Comparison of ENCODE assay signal across 16 cellular contexts in the genomic region with DNA sequence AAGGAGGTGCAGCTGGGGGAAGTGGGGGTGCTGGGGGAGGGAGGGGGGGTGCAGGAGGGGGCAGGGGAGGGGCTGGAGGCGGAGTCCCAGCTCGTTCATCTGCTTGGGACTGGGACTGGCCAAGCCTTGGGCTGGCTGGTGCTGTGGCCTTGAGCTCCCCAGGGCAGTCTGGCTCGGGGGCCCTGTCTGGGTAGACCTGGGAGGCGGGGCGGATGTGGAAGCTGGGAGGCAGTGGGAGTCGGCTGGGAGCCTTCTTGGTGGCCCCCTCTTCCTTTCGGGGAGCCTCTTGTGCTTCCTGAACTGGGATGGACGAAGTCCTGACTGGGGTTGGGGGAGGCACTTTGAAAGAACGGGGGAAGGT. TPM values are rescaled to one million over a fixed set of nuclear protein-coding genes. Genes with fewer than 3 reads are reported as not detected.
DNase-seq lines count a peak whose midpoint lies in the region; ATAC-seq, FAIRE-seq and TF ChIP-seq lines count a peak whose summit lies in the region.
"Had no signal": no experiment of that assay in that cellular context is flagged by ENCODE, and none has a peak within 500 bp of the region (broad histone marks: within the 10 kb centered on the region; RNA-seq: fewer than 3 reads in every experiment).

No MANE protein-coding gene starts in this region.

- H4K20me1 ChIP-seq in Karpas-422 (ENCODE audit: insufficient read depth, low read depth, low read length) (no peaks in the 10 kb centered on the region), K562 (replicated peaks; ENCODE audit: control insufficient read depth, insufficient read depth, low read length) (no peaks in the 10 kb centered on the region)
- H4K20me1 ChIP-seq: BLaER1 had no signal

- in situ Hi-C loops in K562 (cut with MboI), result no loop called here

- no peak for TF ChIP-seq RAD21 in K562 (CRISPR knock-in tag; conservative IDR thresholded peaks at IDR 0.05 in 1 of 2, IDR thresholded peaks at IDR 0.05 in 1 of 2)

- WGBS in right cardiac atrium, result 78% methylated on average over 9 of the region's 9 CpGs
- 52% methylated on average over 5 of the region's 9 CpGs for WGBS in K562 (ENCODE audit: insufficient coverage, low coverage, missing lambda C conversion rate)
- WGBS in pancreas, 2 donors, result 52 to 76% methylated on average over 7 to 9 of the region's 9 CpGs

- H3K9me3 ChIP-seq in right cardiac atrium (ENCODE audit: control insufficient read depth, low read length), result no peaks in the 10 kb centered on the region
- no peaks in the 10 kb centered on the region for H3K9me3 ChIP-seq in Karpas-422 (ENCODE audit: low read length)
- peaks cover 7% of the 10 kb centered on the region; the same call in 1 of the 2 replicates for H3K9me3 ChIP-seq in K562 (replicated peaks; ENCODE audit: control insufficient read depth, insufficient read depth, low read depth, low read length)
- no peaks in the 10 kb centered on the region for H3K9me3 ChIP-seq in pancreas
- H3K9me3 ChIP-seq: BLaER1 had no signal

- TF ChIP-seq EP300 in K562 (IDR thresholded peaks at IDR 0.05; ENCODE audit: low read length), result no peak

- POLR2A ChIA-PET in K562 (lab: Yijun Ruan, JAX), result interaction anchor here (0.6 to 6.1 kb wide), 6 partner anchors 10 to 125 kb away, joined by 3 to 42 read pairs (median 4); no protein-coding TSS in a partner anchor

- H3K9ac ChIP-seq in Karpas-422 (ENCODE audit: low read length), result no peak overlapping the region
- no peak overlapping the region; a peak in 1 of 4 replicates for H3K9ac ChIP-seq in K562 (ENCODE audit: insufficient read depth in 1 of 2, low read depth in 2 of 2, low read length in 2 of 2)
- H3K9ac ChIP-seq: BLaER1 had no signal

- BruUV-seq in K562 (replicated peaks; lab: Mats Ljungman, UMichigan), result no TSS peak

- ATAC-seq in Right ventricle myocardium inferior (no peak), right cardiac atrium (no peak), K562 (no peak), pancreas (peak in 3 of 4 donors; percentile 47 to 90 (median 70)), sciatic nerve (no peak), HG02588 (IDR thresholded peaks at IDR 0.05; ENCODE audit: unreplicated experiment) (no peak)
- ATAC-seq: GM23338 had no signal

- no peak for FAIRE-seq in K562 (lab: Jason Lieb, UNC)
- FAIRE-seq in pancreas (lab: Jason Lieb, UNC), result no peak

- CTCF ChIA-PET in K562 (lab: Yijun Ruan, JAX; ENCODE audit: low intra/inter-chr PET ratio), result no interaction called here

- H3K4me3 ChIP-seq in right cardiac atrium (ENCODE audit: low read length) (no peak overlapping the region), Karpas-422 (ENCODE audit: low read length) (no peak overlapping the region), K562 (no peak overlapping the region), pancreas (no peak overlapping the region)
- H3K4me3 ChIP-seq: BLaER1, GM23338 had no signal

- H3K27me3 ChIP-seq in right cardiac atrium (ENCODE audit: control insufficient read depth, insufficient read depth) (no peaks in the 10 kb centered on the region), Karpas-422 (ENCODE audit: low read length) (no peaks in the 10 kb centered on the region), K562 (ENCODE audit: control insufficient read depth in 2 of 2, insufficient read depth in 2 of 2, low read length in 2 of 2) (peaks cover 3 to 8% of the 10 kb centered on the region in 2 experiments; a peak in 2 of 5 replicates), pancreas (no peaks in the 10 kb centered on the region)

- TF ChIP-seq CTCF in K562 (IDR thresholded peaks at IDR 0.05 in 2 of 3, conservative IDR thresholded peaks at IDR 0.05 in 1 of 3; ENCODE audit: insufficient read depth in 2 of 3, low read depth in 1 of 3, low read length in 3 of 3) (no peak), pancreas (IDR thresholded peaks at IDR 0.05) (no peak)

- H3K4me2 ChIP-seq in Karpas-422 (ENCODE audit: low read depth, low read length, poor library complexity, severe bottlenecking) (no peak overlapping the region), K562 (ENCODE audit: insufficient read depth, low read length) (no peak overlapping the region)
- H3K4me2 ChIP-seq: BLaER1, GM23338 had no signal

- H3K9me1 ChIP-seq in K562 (ENCODE audit: control insufficient read depth, insufficient read depth, low read length), result no peaks in the 10 kb centered on the region

- intact Hi-C loops in Right ventricle myocardium inferior (cut with DNase I), result no loop called here
- intact Hi-C loops in right cardiac atrium (cut with DNase I), result no loop called here
- intact Hi-C loops in K562 (cut with micrococcal nuclease), result loop anchor here (10.0 kb wide), 1 partner anchor 108 kb away; the partner anchor contains the start of gene MRPS10
- intact Hi-C loops in pancreas (cut with DNase I), result no loop called here
- intact Hi-C loops in sciatic nerve (cut with DNase I), result no loop called here

- H3K27ac ChIP-seq in right cardiac atrium (ENCODE audit: low read length) (no peak overlapping the region), Karpas-422 (ENCODE audit: low read length) (no peak overlapping the region), K562 (ENCODE audit: extremely low read depth, low read depth, low read length) (no peak overlapping the region), pancreas (peak overlapping the region in 1 of 4 donors; percentile 51)
- H3K27ac ChIP-seq: 22Rv1, BLaER1 had no signal

- H3K36me3 ChIP-seq in Karpas-422 (ENCODE audit: insufficient read depth, low read length), result no peaks in the 10 kb centered on the region
- H3K36me3 ChIP-seq in K562 (ENCODE audit: control insufficient read depth, insufficient read depth, low read length), result no peaks in the 10 kb centered on the region
- peaks cover 0 to 20% (median 0%) of the 10 kb centered on the region in 3 donors for H3K36me3 ChIP-seq in pancreas
- H3K36me3 ChIP-seq: BLaER1 had no signal

- no peak for TF ChIP-seq POLR2A in K562 (conservative IDR thresholded peaks at IDR 0.05)

- DNase-seq in Right ventricle myocardium inferior (ENCODE audit: missing footprints) (peak; percentile 44), right cardiac atrium (no peak), Karpas-422 (peak; percentile 29), K562 (ENCODE audit: extremely low read depth in 1 of 4, low spot score in 3 of 4) (peak in 2 of 4 experiments; percentile 58 to 59), pancreas (peak in 3 of 6 donors; percentile 20 to 83 (median 48)), sciatic nerve (ENCODE audit: low spot score) (no peak)
- DNase-seq in stimulated activated CD4-positive, alpha-beta T cell treated with anti-CD3 and anti-CD28 coated beads, Interleukin-2, amount 100 ng/mL, for 24 hours, result no peak
- DNase-seq: CD4-positive, alpha-beta memory T cell; DMS79 treated with DMSO at 0.1 percent for 48 hours; GF-D8; H9 had no signal

- H2AFZ ChIP-seq in Karpas-422 (ENCODE audit: low read length) (no peak overlapping the region), K562 (ENCODE audit: low read depth, low read length) (no peak overlapping the region)
- H2AFZ ChIP-seq: GM23338 had no signal

- no peaks in the 10 kb centered on the region for H3K9me2 ChIP-seq in Karpas-422 (replicated peaks; ENCODE audit: insufficient read depth, low read length)

- H3K4me1 ChIP-seq in right cardiac atrium (ENCODE audit: control insufficient read depth, insufficient read depth, low read length) (peaks cover 3% of the 10 kb centered on the region), Karpas-422 (ENCODE audit: low read length) (peaks cover 17% of the 10 kb centered on the region), K562 (replicated peaks in 1 of 2; ENCODE audit: control insufficient read depth in 2 of 2, insufficient read depth in 2 of 2, low read length in 2 of 2) (peaks cover 20 to 37% of the 10 kb centered on the region in 2 experiments), pancreas (no peaks in the 10 kb centered on the region)

- H3K79me2 ChIP-seq in Karpas-422 (ENCODE audit: low read length), result no peaks in the 10 kb centered on the region
- H3K79me2 ChIP-seq in K562 (ENCODE audit: control insufficient read depth, insufficient read depth, low read length), result no peaks in the 10 kb centered on the region

RNA-seq across cellular contexts. Expression of gene C6orf132, which starts 35.8 kb away (rescaled TPM):
- 2.0 TPM for total RNA-seq in Right ventricle myocardium inferior
- 1 to 10 TPM in 3 of 4 donors, under 1 TPM in 1; 0.64 to 2.4 (median 1.6) TPM for total RNA-seq in right cardiac atrium
- 1.8 TPM for polyA plus RNA-seq in right cardiac atrium
- total RNA-seq in Karpas-422 (2014; rRNA removed; shearing (Covaris generic); ENCODE audit: low replicate concordance), result 0.11 and 0.83 TPM in 2 replicates
- total RNA-seq in K562 (2011; cell fraction: chromatin; rRNA removed; ENCODE audit: low replicate concordance), result 1.0 and 1.2 TPM in 2 replicates
- 0.53 and 1.0 TPM in 2 replicates for total RNA-seq in K562 (2011; cell fraction: nucleolus; rRNA removed)
- total RNA-seq in K562 (2011; cell fraction: nucleoplasm; rRNA removed), result 1.0 and 2.0 TPM in 2 replicates
- 0.14 and 0.20 TPM in 2 replicates for total RNA-seq in K562 (2014; rRNA removed)
- total RNA-seq in K562 (2014; rRNA removed; fragmentation: Illumina TruSeq; extraction: Trizol), result 0.16 and 0.18 TPM in 2 replicates
- 0.08 and 0.11 TPM in 2 replicates for total RNA-seq in K562 (2015; rRNA removed; fragmentation: Illumina TruSeq; extraction: Trizol)
- 0.22 and 0.35 TPM in 2 replicates for total RNA-seq in K562 (2021)
- polyA plus RNA-seq in K562 (2011; rRNA removed), result 0.20 and 0.21 TPM in 2 replicates
- polyA plus RNA-seq in K562 (2011; cell fraction: cytosol; rRNA removed), result 0.16 and 0.25 TPM in 2 replicates
- polyA plus RNA-seq in K562 (2011; cell fraction: nucleus; rRNA removed), result 0.20 and 0.33 TPM in 2 replicates
- 0.21 and 0.35 TPM in 2 replicates for polyA plus RNA-seq in K562 (2012)
- polyA plus RNA-seq in K562 (2014; fragmentation: Illumina TruSeq; extraction: Trizol), result 0.10 TPM in 2 replicates
- polyA plus RNA-seq in K562 (2014; fragmentation: Nextera tagmentation; extraction: Ambion mirVana), result under 1 TPM; 0.06 to 0.08 TPM
- polyA plus RNA-seq in K562 (2014; rRNA removed), result 0.16 and 0.26 TPM in 2 replicates
- polyA minus RNA-seq in K562 (2011; rRNA and poly(A)+ RNA removed), result 0.51 and 0.67 TPM in 2 replicates
- polyA minus RNA-seq in K562 (2011; cell fraction: cytosol; rRNA and poly(A)+ RNA removed), result 0.19 TPM in 1 of 2 replicates, not detected in the other
- polyA minus RNA-seq in K562 (2011; cell fraction: nucleus; rRNA and poly(A)+ RNA removed), result 0.40 and 0.44 TPM in 2 replicates
- total RNA-seq in pancreas, result 10 to 100 TPM; 10.5 to 21.6 (median 15.6) TPM
- 10 to 100 TPM in 1 of 2 donors, 1 to 10 TPM in 1; 6.1 to 16.7 TPM for polyA plus RNA-seq in pancreas
- total RNA-seq in sciatic nerve, result 2.6 TPM
- total RNA-seq: CD4-positive, alpha-beta memory T cell had no signal
- polyA plus RNA-seq: CD14-positive monocyte; CD4-positive, alpha-beta memory T cell had no signal

RNA-seq across cellular contexts. Expression of gene TAF8, which starts 56.3 kb away (rescaled TPM):
- 31.5 TPM for total RNA-seq in Right ventricle myocardium inferior
- total RNA-seq in right cardiac atrium, result 10 to 100 TPM; 21.6 to 29.6 (median 26.9) TPM
- 21.8 TPM for polyA plus RNA-seq in right cardiac atrium
- 25.8 and 25.9 TPM in 2 replicates for total RNA-seq in Karpas-422 (2014; rRNA removed; shearing (Covaris generic); ENCODE audit: low replicate concordance)
- total RNA-seq in K562 (2011; cell fraction: chromatin; rRNA removed; ENCODE audit: low replicate concordance), result 128 and 137 TPM in 2 replicates
- total RNA-seq in K562 (2011; cell fraction: nucleolus; rRNA removed), result 89.7 and 95.9 TPM in 2 replicates
- total RNA-seq in K562 (2011; cell fraction: nucleoplasm; rRNA removed), result 111 and 145 TPM in 2 replicates
- 37.8 and 45.6 TPM in 2 replicates for total RNA-seq in K562 (2014; rRNA removed)
- total RNA-seq in K562 (2014; rRNA removed; fragmentation: Illumina TruSeq; extraction: Trizol), result 41.0 and 43.8 TPM in 2 replicates
- total RNA-seq in K562 (2015; rRNA removed; fragmentation: Illumina TruSeq; extraction: Trizol), result 29.4 and 32.3 TPM in 2 replicates
- 49.1 and 51.4 TPM in 2 replicates for total RNA-seq in K562 (2021)
- polyA plus RNA-seq in K562 (2011; rRNA removed), result 52.8 and 57.2 TPM in 2 replicates
- 58.0 and 76.8 TPM in 2 replicates for polyA plus RNA-seq in K562 (2011; cell fraction: cytosol; rRNA removed)
- 33.2 and 40.6 TPM in 2 replicates for polyA plus RNA-seq in K562 (2011; cell fraction: nucleus; rRNA removed)
- polyA plus RNA-seq in K562 (2012), result 24.5 and 33.6 TPM in 2 replicates
- polyA plus RNA-seq in K562 (2014; fragmentation: Illumina TruSeq; extraction: Trizol), result 49.2 and 52.6 TPM in 2 replicates
- polyA plus RNA-seq in K562 (2014; fragmentation: Nextera tagmentation; extraction: Ambion mirVana), result 10 to 100 TPM; 58.9 to 84.0 TPM
- polyA plus RNA-seq in K562 (2014; rRNA removed), result 57.1 and 60.3 TPM in 2 replicates
- polyA minus RNA-seq in K562 (2011; rRNA and poly(A)+ RNA removed), result 89.5 and 117 TPM in 2 replicates
- 30.9 and 35.3 TPM in 2 replicates for polyA minus RNA-seq in K562 (2011; cell fraction: cytosol; rRNA and poly(A)+ RNA removed)
- polyA minus RNA-seq in K562 (2011; cell fraction: nucleus; rRNA and poly(A)+ RNA removed), result 37.0 and 60.9 TPM in 2 replicates
- 10 to 100 TPM in 3 of 6 donors, 1 to 10 TPM in 3; 7.5 to 16.8 (median 9.8) TPM for total RNA-seq in pancreas
- 1 to 10 TPM; 4.8 to 7.8 TPM for polyA plus RNA-seq in pancreas
- total RNA-seq in sciatic nerve, result 28.6 TPM

Comparison
In these comparisons a context has a peak if more than half of its experiments do, and no peak if none do; other contexts are left out.
1. DNase-seq: peak in Right ventricle myocardium inferior (single experiment) and Karpas-422 (single experiment); none in right cardiac atrium (0 of 3), stimulated activated CD4-positive, alpha-beta T cell treated with anti-CD3 and anti-CD28 coated beads, Interleukin-2, amount 100 ng/mL, for 24 hours (0 of 2) and sciatic nerve (single experiment).
2. ATAC-seq: peak in pancreas (3 of 4); none in Right ventricle myocardium inferior (single experiment), right cardiac atrium (0 of 2), K562 (single experiment), sciatic nerve (single experiment) and HG02588 (single experiment).